Comparison of ENCODE assay signal across 19 cellular contexts in the genomic region with DNA sequence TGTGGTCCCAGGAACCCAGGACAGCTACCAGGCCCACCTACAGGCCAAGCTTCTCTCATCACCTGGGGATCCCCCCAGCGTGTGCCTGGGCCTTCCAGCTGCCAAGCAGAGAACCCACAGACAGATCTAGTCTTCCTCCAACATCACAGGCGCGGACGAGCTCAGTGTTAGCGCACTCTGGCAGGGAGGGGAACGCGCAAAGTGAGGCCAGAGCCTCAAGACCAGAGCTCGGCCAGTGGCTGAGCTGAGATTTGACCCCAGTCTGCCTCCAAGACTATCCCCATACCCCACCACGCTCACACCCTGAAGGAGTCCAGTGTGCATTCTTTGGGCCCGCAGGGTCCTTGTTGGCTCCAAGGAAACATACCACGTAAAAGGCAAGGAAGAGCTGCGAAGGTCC. TPM values are rescaled to one million over a fixed set of nuclear protein-coding genes. Genes with fewer than 3 reads are reported as not detected.
A peak's percentile ranks its signal among the peaks of the same experiment; 100 is the strongest.
DNase-seq lines count a peak whose midpoint lies in the region; ATAC-seq and TF ChIP-seq lines count a peak whose summit lies in the region.
"Had no signal": no experiment of that assay in that cellular context is flagged by ENCODE, and none has a peak within 500 bp of the region (broad histone marks: within the 10 kb centered on the region; RNA-seq: fewer than 3 reads in every experiment).

No MANE protein-coding gene starts in this region.

- H3K27ac ChIP-seq in left ventricle myocardium inferior (replicated peaks), result peak overlapping the region; percentile 95
- no peak overlapping the region for H3K27ac ChIP-seq in right cardiac atrium (ENCODE audit: low read length)
- peak overlapping the region; percentile 32 for H3K27ac ChIP-seq in RWPE1
- H3K27ac ChIP-seq in neuronal stem cell (replicated peaks; ENCODE audit: low read length), result no peak overlapping the region
- peak overlapping the region in 1 of 4 donors; percentile 7 for H3K27ac ChIP-seq in esophagus muscularis mucosa (replicated peaks in 1 of 4)
- H3K27ac ChIP-seq: pancreas had no signal

- no peak overlapping the region for H3K18ac ChIP-seq in neuronal stem cell (ENCODE audit: low read length)

- 88% methylated on average over 12 of the region's 12 CpGs for WGBS in right cardiac atrium
- WGBS in neuronal stem cell (ENCODE audit: extremely low coverage in 2 of 2, insufficient read length in 2 of 2, insufficient replicate concordance in 1 of 2), 2 donors, result no CpG with 5 or more reads among the region's 12 CpGs
- 100% methylated on average over 1 of the region's 12 CpGs for WGBS in esophagus muscularis mucosa

- H3K4me3 ChIP-seq in left ventricle myocardium inferior, result peak overlapping the region; percentile 78
- H3K4me3 ChIP-seq in right cardiac atrium (ENCODE audit: low read length), result no peak overlapping the region
- H3K4me3 ChIP-seq in neuronal stem cell (ENCODE audit: low read length in 2 of 2), result no peak overlapping the region
- no peak overlapping the region for H3K4me3 ChIP-seq in esophagus muscularis mucosa
- H3K4me3 ChIP-seq: pancreas had no signal

- intact Hi-C loops in left ventricle myocardium inferior (cut with micrococcal nuclease), result loop anchor here (10.0 kb wide), 1 partner anchor 267 kb away; no protein-coding TSS in a partner anchor
- intact Hi-C loops in right cardiac atrium (cut with DNase I), result loop anchor here (5.0 to 10.0 kb wide), 4 partner anchors 94 to 274 kb away; no protein-coding TSS in a partner anchor
- intact Hi-C loops in esophagus muscularis mucosa (cut with DNase I), result no loop called here

- TF ChIP-seq CTCF in left ventricle myocardium inferior (IDR thresholded peaks at IDR 0.05; ENCODE audit: borderline replicate concordance) (no peak), RWPE1 (conservative IDR thresholded peaks at IDR 0.05; ENCODE audit: low read depth) (no peak), esophagus muscularis mucosa (IDR thresholded peaks at IDR 0.05) (no peak)

- no peak overlapping the region for H2BK12ac ChIP-seq in neuronal stem cell (ENCODE audit: low read length)

- H4K91ac ChIP-seq in neuronal stem cell (ENCODE audit: low read depth, low read length, poor library complexity), result no peak overlapping the region

- no peak for DNase-seq in left ventricle myocardium inferior
- DNase-seq in right cardiac atrium, result no peak
- DNase-seq in RWPE1 (ENCODE audit: low spot score), result no peak
- DNase-seq in neuronal stem cell (ENCODE audit: low spot score), result no peak
- DNase-seq in OCI-M1 (lab: John Stamatoyannopoulos, UW), result no peak
- no peak for DNase-seq in esophagus muscularis mucosa (ENCODE audit: extremely low spot score)
- DNase-seq: activated CD4-positive, alpha-beta memory T cell treated with anti-CD3 and anti-CD28 coated beads for 36 hours; activated naive CD4-positive, alpha-beta T cell treated with Interleukin-2 at 50 U/mL for 16 hours; aorta; COR-L47; effector memory CD4-positive, alpha-beta T cell; head of caudate nucleus; NCI-H1417; NCI-H2107; NCI-H510A treated with DMSO at 0.1 percent for 48 hours; pancreas; stimulated activated CD4-positive, alpha-beta T cell treated with anti-CD3 and anti-CD28 coated beads, Interleukin-4, amount 100 ng/mL, for 1 hour had no signal

- H3K9ac ChIP-seq in neuronal stem cell (ENCODE audit: low read depth, low read length, poor library complexity), result no peak overlapping the region

- H3K4me1 ChIP-seq in left ventricle myocardium inferior (peaks cover 98% of the 10 kb centered on the region), right cardiac atrium (ENCODE audit: control insufficient read depth, insufficient read depth, low read length) (peaks cover 14% of the 10 kb centered on the region), neuronal stem cell (ENCODE audit: control insufficient read depth in 2 of 2, insufficient read depth in 1 of 2, low read depth in 1 of 2, low read length in 2 of 2) (peaks cover 4 to 15% of the 10 kb centered on the region in 2 donors), esophagus muscularis mucosa (peaks cover 66 to 83% (median 72%) of the 10 kb centered on the region in 4 donors)
- H3K4me1 ChIP-seq: pancreas had no signal

- no peak overlapping the region for H3K4me2 ChIP-seq in neuronal stem cell (ENCODE audit: insufficient read depth, low read length, poor library complexity, severe bottlenecking)

- ATAC-seq in right cardiac atrium (no peak), GM21717 (IDR thresholded peaks at IDR 0.05; ENCODE audit: unreplicated experiment) (no peak), HG02571 (IDR thresholded peaks at IDR 0.05; ENCODE audit: unreplicated experiment) (no peak)
- ATAC-seq: pancreas had no signal

- H3K14ac ChIP-seq in neuronal stem cell (ENCODE audit: low read length), result no peak overlapping the region

- H2AK5ac ChIP-seq in neuronal stem cell (ENCODE audit: low read depth, low read length), result no peak overlapping the region

- H3K23ac ChIP-seq in neuronal stem cell (ENCODE audit: low read depth, low read length, poor library complexity), result peak overlapping the region; percentile 32

- no peak overlapping the region for H2BK15ac ChIP-seq in neuronal stem cell (ENCODE audit: low read length)

- no peaks in the 10 kb centered on the region for H3K27me3 ChIP-seq in left ventricle myocardium inferior (ENCODE audit: low read depth)
- H3K27me3 ChIP-seq in right cardiac atrium (ENCODE audit: control insufficient read depth, insufficient read depth), result no peaks in the 10 kb centered on the region
- H3K27me3 ChIP-seq in neuronal stem cell (ENCODE audit: control insufficient read depth in 3 of 3, insufficient read depth in 3 of 3, low read depth in 1 of 3, low read length in 3 of 3), result no peaks in the 10 kb centered on the region
- H3K27me3 ChIP-seq in esophagus muscularis mucosa, result no peaks in the 10 kb centered on the region
- H3K27me3 ChIP-seq: pancreas had no signal

- no peak overlapping the region for H4K8ac ChIP-seq in neuronal stem cell (ENCODE audit: low read depth, low read length)

- no peak overlapping the region for H3K4ac ChIP-seq in neuronal stem cell (ENCODE audit: low read length)

- peaks cover 7% of the 10 kb centered on the region for H3K79me1 ChIP-seq in neuronal stem cell (ENCODE audit: low read depth, low read length)

- H2BK120ac ChIP-seq in neuronal stem cell (ENCODE audit: low read depth, low read length), result no peak overlapping the region

- no peak overlapping the region for H2AFZ ChIP-seq in neuronal stem cell (ENCODE audit: low read length)

- no peak for TF ChIP-seq EP300 in esophagus muscularis mucosa (IDR thresholded peaks at IDR 0.05)

- H2BK5ac ChIP-seq in neuronal stem cell (ENCODE audit: low read length), result no peak overlapping the region

- H3K36me3 ChIP-seq in left ventricle myocardium inferior (peaks cover 63% of the 10 kb centered on the region), neuronal stem cell (replicated peaks in 1 of 2; ENCODE audit: control insufficient read depth in 2 of 2, insufficient read depth in 2 of 2, low read length in 2 of 2) (peaks cover 33 to 77% of the 10 kb centered on the region in 2 donors), esophagus muscularis mucosa (peaks cover 19 to 78% (median 63%) of the 10 kb centered on the region in 4 donors)
- H3K36me3 ChIP-seq: pancreas had no signal

- no peak for TF ChIP-seq POLR2A in esophagus muscularis mucosa (IDR thresholded peaks at IDR 0.05; ENCODE audit: low read depth)

- H3K9me3 ChIP-seq in left ventricle myocardium inferior (replicated peaks) (no peaks in the 10 kb centered on the region), right cardiac atrium (ENCODE audit: control insufficient read depth, low read length) (no peaks in the 10 kb centered on the region), neuronal stem cell (replicated peaks in 1 of 2; ENCODE audit: control insufficient read depth in 2 of 2, insufficient read depth in 1 of 2, low read depth in 1 of 2, low read length in 2 of 2) (no peaks in the 10 kb centered on the region), esophagus muscularis mucosa (no peaks in the 10 kb centered on the region)
- H3K9me3 ChIP-seq: pancreas had no signal

- CTCF ChIA-PET in RWPE1 (lab: Yijun Ruan, JAX), result interaction anchor here (0.6 kb wide), 1 partner anchor 211 kb away, joined by 3 read pairs; no protein-coding TSS in a partner anchor

- POLR2A ChIA-PET in RWPE1 (lab: Yijun Ruan, JAX; ENCODE audit: low non-redundant PET), result interaction anchor here (0.5 kb wide), 1 partner anchor 109 kb away, joined by 4 read pairs; no protein-coding TSS in a partner anchor

RNA-seq across cellular contexts. Expression of gene MFGE8, which starts 5.1 kb away (rescaled TPM):
- total RNA-seq in left ventricle myocardium inferior (421 TPM), right cardiac atrium (100 to 1,000 TPM; 200 to 347 (median 278) TPM), esophagus muscularis mucosa (100 to 1,000 TPM; 355 to 614 (median 564) TPM)
- polyA plus RNA-seq in right cardiac atrium, result 289 TPM
- 104 TPM for polyA plus RNA-seq in neuronal stem cell (2013, experiment 1 of 2)
- polyA plus RNA-seq in neuronal stem cell (2013, experiment 2 of 2), result 101 TPM

RNA-seq across cellular contexts. Expression of gene HAPLN3, which starts 12.8 kb away (rescaled TPM):
- total RNA-seq in left ventricle myocardium inferior (3.2 TPM), right cardiac atrium (1 to 10 TPM; 1.6 to 2.8 (median 2.3) TPM), esophagus muscularis mucosa (10 to 100 TPM in 2 of 4 donors, 1 to 10 TPM in 2; 5.0 to 13.4 (median 9.9) TPM)
- polyA plus RNA-seq in right cardiac atrium, result 2.0 TPM
- polyA plus RNA-seq in neuronal stem cell (2013, experiment 1 of 2), result 14.9 TPM
- polyA plus RNA-seq in neuronal stem cell (2013, experiment 2 of 2), result 14.3 TPM

Comparison
In these comparisons a context has a peak if more than half of its experiments do, and no peak if none do; other contexts are left out.
1. H3K27ac ChIP-seq: peak in left ventricle myocardium inferior (single experiment) and RWPE1 (single experiment); none in right cardiac atrium (single experiment) and neuronal stem cell (single experiment).